ENCODE assay signal across 22 cellular contexts in the genomic region with DNA sequence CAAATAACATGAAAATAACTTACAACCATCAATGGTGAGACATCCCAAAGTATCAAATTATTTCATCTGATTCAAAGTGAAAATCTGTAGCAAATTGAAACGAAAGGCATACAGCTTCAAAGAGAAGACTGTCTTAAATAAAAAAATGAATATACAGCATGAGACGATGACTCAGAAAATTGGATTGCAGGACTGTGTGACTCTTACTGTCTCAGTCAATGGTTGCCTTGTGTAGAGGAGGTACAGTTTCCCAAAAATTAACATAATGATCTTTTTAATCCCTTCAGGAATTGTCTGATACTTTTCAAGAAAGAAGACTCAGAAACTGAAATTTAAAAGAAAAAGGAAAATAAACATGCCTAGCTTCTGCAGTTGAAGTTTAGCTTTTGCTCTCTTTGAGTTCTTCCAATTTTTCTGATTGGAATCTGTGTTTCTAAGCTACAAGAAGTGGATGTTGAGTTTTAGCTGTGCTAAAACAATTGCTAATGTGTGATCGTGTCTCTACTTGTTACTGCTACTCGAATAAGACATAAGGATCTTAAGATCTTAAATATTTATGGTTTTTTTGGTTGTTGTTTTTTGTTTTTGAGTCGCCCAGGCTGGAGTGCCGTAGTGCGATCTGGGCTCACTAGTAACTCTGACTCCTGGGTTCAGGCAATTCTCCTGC. TPM values are rescaled to one million over a fixed set of nuclear protein-coding genes. Genes with fewer than 3 reads are reported as not detected.
DNase-seq lines count a peak whose midpoint lies in the region; ATAC-seq, FAIRE-seq and TF ChIP-seq lines count a peak whose summit lies in the region.
"Had no signal": no experiment of that assay in that cellular context is flagged by ENCODE, and none has a peak within 500 bp of the region (broad histone marks: within the 10 kb centered on the region; RNA-seq: fewer than 3 reads in every experiment).

No MANE protein-coding gene starts in this region.

- H3K4me3 ChIP-seq in epithelial cell of esophagus (ENCODE audit: low read length) (no peak overlapping the region), left lung (no peak overlapping the region), endodermal cell (ENCODE audit: low read length) (no peak overlapping the region)
- H3K4me3 ChIP-seq: cardiac muscle cell, gastroesophageal sphincter, pancreas had no signal

- FAIRE-seq in RCC 7860 (lab: Jason Lieb, UNC) = peak; percentile 78
- FAIRE-seq: pancreas, small intestine, TTC549 had no signal

- no peaks in the 10 kb centered on the region for H3K36me3 Mint-ChIP-seq in endodermal cell (ENCODE audit: low read depth)

- no peak for TF ChIP-seq CTCF in epithelial cell of esophagus (IDR thresholded peaks at IDR 0.05; ENCODE audit: insufficient read depth, low read depth, low read length, missing control alignments)
- no peak for TF ChIP-seq CTCF in left lung (IDR thresholded peaks at IDR 0.05)
- TF ChIP-seq CTCF in endodermal cell (conservative IDR thresholded peaks at IDR 0.05) = no peak

- in situ Hi-C loops in G401 (cut with HindIII; ENCODE audit: low sequenced_read_pairs) = no loop called here

- H3K9me3 ChIP-seq in left lung (no peaks in the 10 kb centered on the region), endodermal cell (ENCODE audit: control insufficient read depth, low read length) (no peaks in the 10 kb centered on the region)
- H3K9me3 ChIP-seq: Caco-2, gastroesophageal sphincter, pancreas had no signal

- H3K27ac ChIP-seq in left lung (no peak overlapping the region), endodermal cell (ENCODE audit: low read depth, low read length) (no peak overlapping the region)
- H3K27ac ChIP-seq: cardiac muscle cell, gastroesophageal sphincter, pancreas had no signal

- H3K9me3 Mint-ChIP-seq in endodermal cell = no peaks in the 10 kb centered on the region

- no peaks in the 10 kb centered on the region for H3K27me3 Mint-ChIP-seq in endodermal cell (ENCODE audit: insufficient read depth)

- DNase-seq in COLO829 (ENCODE audit: low spot score) (peak; percentile 94), RCC 7860 (ENCODE audit: low spot score) (peak; percentile 55), epithelial cell of esophagus (ENCODE audit: low read depth) (peak; percentile 6), left lung (no peak), G401 (ENCODE audit: low spot score) (no peak), NCI-H524 (lab: John Stamatoyannopoulos, UW) (no peak), endodermal cell (no peak), T-helper 9 cell (no peak)
- DNase-seq: activated CD4-positive, alpha-beta T cell treated with anti-CD3 and anti-CD28 coated beads, Interleukin-2, amount 50 U/mL, for 4 hours; activated naive CD4-positive, alpha-beta T cell treated with anti-CD3 and anti-CD28 coated beads, Interleukin-2, amount 50 U/mL, for 16 hours; AML-193; Caco-2; NCI-H2107; NCI-H69; OCI-M1; pancreas; small intestine; stimulated activated CD4-positive, alpha-beta T cell treated with anti-CD3 and anti-CD28 coated beads, Interleukin-4, amount 100 ng/mL, for 4 hours; stimulated activated CD8-positive, alpha-beta memory T cell treated with anti-CD3 and anti-CD28 coated beads, Interleukin-4, amount 100 ng/mL, for 48 hours had no signal

- H3K4me1 ChIP-seq in left lung (no peaks in the 10 kb centered on the region), endodermal cell (ENCODE audit: control insufficient read depth, insufficient read depth, low read length) (no peaks in the 10 kb centered on the region)
- H3K4me1 ChIP-seq: Caco-2, gastroesophageal sphincter, pancreas had no signal

- peaks cover 14% of the 10 kb centered on the region for H3K4me1 Mint-ChIP-seq in endodermal cell

- peak; percentile 29 for ATAC-seq in left lung
- ATAC-seq: gastroesophageal sphincter had no signal

- H3K36me3 ChIP-seq in left lung (no peaks in the 10 kb centered on the region), endodermal cell (ENCODE audit: control insufficient read depth, insufficient read depth, low read length) (no peaks in the 10 kb centered on the region)
- H3K36me3 ChIP-seq: cardiac muscle cell, gastroesophageal sphincter, pancreas had no signal

- intact Hi-C loops in left lung (cut with DNase I) = no loop called here

- H3K27ac Mint-ChIP-seq in endodermal cell = no peak overlapping the region

- WGBS in endodermal cell (ENCODE audit: insufficient coverage in 1 of 2, insufficient read length in 1 of 2), 2 experiments = 92% methylated on average over 5 to 7 of the region's 7 CpGs

- no peak overlapping the region for H3K9ac ChIP-seq in endodermal cell (ENCODE audit: extremely low read depth, low read length, poor library complexity, severe bottlenecking)

- H3K4me3 Mint-ChIP-seq in endodermal cell = no peak overlapping the region

- no peaks in the 10 kb centered on the region for H3K27me3 ChIP-seq in left lung
- no peaks in the 10 kb centered on the region for H3K27me3 ChIP-seq in endodermal cell (ENCODE audit: control insufficient read depth, insufficient read depth, low read length, poor library complexity, severe bottlenecking)
- H3K27me3 ChIP-seq: cardiac muscle cell, gastroesophageal sphincter, pancreas had no signal

RNA-seq across cellular contexts. Expression of a gene that starts 41.1 kb away (rescaled TPM):
- 10 to 100 TPM; 79.7 to 98.7 TPM for total RNA-seq in left lung
- total RNA-seq in G401 (2014; rRNA removed; shearing (Covaris generic)) = 0.07 TPM in 1 of 2 replicates, not detected in the other
- 10 to 100 TPM; 49.3 to 51.6 TPM for total RNA-seq in endodermal cell
- 31.1 TPM for polyA plus RNA-seq in endodermal cell (2013, experiment 1 of 2)
- polyA plus RNA-seq in endodermal cell (2013, experiment 2 of 2) = 25.7 TPM

Comparison
In these comparisons a context has a peak if more than half of its experiments do, and no peak if none do; other contexts are left out.
1. DNase-seq: peak in COLO829 (single experiment), RCC 7860 (single experiment) and epithelial cell of esophagus (single experiment); none in left lung (0 of 2), G401 (single experiment), NCI-H524 (0 of 2), endodermal cell (single experiment) and T-helper 9 cell (single experiment).
2. RNA of a gene that starts 41.1 kb away (total RNA-seq): 79.7 to 98.7 TPM in left lung and 49.3 to 51.6 TPM in endodermal cell; 0.07 TPM in G401; every median in the first group is over 10 times any median in the second.